1 cellular context compared by ENCODE assay signal in genomic region chr11:506950-507726, GRCh38.
TF ChIP-seq lines count a peak whose summit lies in the region.

Gene RNH1 (minus strand): TSS chr11:507242. CDS start chr11:502162, 5,080 bp downstream.

TF ChIP-seq in K562, 482 proteins besides CTCF, POLR2A, EP300 and RAD21 (continued from another document and continues in another):
- TF ChIP-seq, protein P1, sequence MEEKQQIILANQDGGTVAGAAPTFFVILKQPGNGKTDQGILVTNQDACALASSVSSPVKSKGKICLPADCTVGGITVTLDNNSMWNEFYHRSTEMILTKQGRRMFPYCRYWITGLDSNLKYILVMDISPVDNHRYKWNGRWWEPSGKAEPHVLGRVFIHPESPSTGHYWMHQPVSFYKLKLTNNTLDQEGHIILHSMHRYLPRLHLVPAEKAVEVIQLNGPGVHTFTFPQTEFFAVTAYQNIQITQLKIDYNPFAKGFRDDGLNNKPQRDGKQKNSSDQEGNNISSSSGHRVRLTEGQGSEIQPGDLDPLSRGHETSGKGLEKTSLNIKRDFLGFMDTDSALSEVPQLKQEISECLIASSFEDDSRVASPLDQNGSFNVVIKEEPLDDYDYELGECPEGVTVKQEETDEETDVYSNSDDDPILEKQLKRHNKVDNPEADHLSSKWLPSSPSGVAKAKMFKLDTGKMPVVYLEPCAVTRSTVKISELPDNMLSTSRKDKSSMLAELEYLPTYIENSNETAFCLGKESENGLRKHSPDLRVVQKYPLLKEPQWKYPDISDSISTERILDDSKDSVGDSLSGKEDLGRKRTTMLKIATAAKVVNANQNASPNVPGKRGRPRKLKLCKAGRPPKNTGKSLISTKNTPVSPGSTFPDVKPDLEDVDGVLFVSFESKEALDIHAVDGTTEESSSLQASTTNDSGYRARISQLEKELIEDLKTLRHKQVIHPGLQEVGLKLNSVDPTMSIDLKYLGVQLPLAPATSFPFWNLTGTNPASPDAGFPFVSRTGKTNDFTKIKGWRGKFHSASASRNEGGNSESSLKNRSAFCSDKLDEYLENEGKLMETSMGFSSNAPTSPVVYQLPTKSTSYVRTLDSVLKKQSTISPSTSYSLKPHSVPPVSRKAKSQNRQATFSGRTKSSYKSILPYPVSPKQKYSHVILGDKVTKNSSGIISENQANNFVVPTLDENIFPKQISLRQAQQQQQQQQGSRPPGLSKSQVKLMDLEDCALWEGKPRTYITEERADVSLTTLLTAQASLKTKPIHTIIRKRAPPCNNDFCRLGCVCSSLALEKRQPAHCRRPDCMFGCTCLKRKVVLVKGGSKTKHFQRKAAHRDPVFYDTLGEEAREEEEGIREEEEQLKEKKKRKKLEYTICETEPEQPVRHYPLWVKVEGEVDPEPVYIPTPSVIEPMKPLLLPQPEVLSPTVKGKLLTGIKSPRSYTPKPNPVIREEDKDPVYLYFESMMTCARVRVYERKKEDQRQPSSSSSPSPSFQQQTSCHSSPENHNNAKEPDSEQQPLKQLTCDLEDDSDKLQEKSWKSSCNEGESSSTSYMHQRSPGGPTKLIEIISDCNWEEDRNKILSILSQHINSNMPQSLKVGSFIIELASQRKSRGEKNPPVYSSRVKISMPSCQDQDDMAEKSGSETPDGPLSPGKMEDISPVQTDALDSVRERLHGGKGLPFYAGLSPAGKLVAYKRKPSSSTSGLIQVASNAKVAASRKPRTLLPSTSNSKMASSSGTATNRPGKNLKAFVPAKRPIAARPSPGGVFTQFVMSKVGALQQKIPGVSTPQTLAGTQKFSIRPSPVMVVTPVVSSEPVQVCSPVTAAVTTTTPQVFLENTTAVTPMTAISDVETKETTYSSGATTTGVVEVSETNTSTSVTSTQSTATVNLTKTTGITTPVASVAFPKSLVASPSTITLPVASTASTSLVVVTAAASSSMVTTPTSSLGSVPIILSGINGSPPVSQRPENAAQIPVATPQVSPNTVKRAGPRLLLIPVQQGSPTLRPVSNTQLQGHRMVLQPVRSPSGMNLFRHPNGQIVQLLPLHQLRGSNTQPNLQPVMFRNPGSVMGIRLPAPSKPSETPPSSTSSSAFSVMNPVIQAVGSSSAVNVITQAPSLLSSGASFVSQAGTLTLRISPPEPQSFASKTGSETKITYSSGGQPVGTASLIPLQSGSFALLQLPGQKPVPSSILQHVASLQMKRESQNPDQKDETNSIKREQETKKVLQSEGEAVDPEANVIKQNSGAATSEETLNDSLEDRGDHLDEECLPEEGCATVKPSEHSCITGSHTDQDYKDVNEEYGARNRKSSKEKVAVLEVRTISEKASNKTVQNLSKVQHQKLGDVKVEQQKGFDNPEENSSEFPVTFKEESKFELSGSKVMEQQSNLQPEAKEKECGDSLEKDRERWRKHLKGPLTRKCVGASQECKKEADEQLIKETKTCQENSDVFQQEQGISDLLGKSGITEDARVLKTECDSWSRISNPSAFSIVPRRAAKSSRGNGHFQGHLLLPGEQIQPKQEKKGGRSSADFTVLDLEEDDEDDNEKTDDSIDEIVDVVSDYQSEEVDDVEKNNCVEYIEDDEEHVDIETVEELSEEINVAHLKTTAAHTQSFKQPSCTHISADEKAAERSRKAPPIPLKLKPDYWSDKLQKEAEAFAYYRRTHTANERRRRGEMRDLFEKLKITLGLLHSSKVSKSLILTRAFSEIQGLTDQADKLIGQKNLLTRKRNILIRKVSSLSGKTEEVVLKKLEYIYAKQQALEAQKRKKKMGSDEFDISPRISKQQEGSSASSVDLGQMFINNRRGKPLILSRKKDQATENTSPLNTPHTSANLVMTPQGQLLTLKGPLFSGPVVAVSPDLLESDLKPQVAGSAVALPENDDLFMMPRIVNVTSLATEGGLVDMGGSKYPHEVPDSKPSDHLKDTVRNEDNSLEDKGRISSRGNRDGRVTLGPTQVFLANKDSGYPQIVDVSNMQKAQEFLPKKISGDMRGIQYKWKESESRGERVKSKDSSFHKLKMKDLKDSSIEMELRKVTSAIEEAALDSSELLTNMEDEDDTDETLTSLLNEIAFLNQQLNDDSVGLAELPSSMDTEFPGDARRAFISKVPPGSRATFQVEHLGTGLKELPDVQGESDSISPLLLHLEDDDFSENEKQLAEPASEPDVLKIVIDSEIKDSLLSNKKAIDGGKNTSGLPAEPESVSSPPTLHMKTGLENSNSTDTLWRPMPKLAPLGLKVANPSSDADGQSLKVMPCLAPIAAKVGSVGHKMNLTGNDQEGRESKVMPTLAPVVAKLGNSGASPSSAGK (IDR thresholded peaks at IDR 0.05), result peak; percentile 72
- TF ChIP-seq LARP7 (IDR thresholded peaks at IDR 0.05) (no peak), NEUROD1 (IDR thresholded peaks at IDR 0.05; ENCODE audit: borderline replicate concordance, low read depth, low read length, partially characterized antibody) (peak; percentile 4), SIN3A (IDR thresholded peaks at IDR 0.05; ENCODE audit: borderline replicate concordance in 2 of 2, control insufficient read depth in 1 of 2, low read depth in 2 of 2, low read length in 2 of 2) (peak; percentile 37 to 56; a peak in 1 of 4 replicates), HMGXB4 (CRISPR knock-in tag; IDR thresholded peaks at IDR 0.05) (0 out of 2 replicates have a peak, but pooled peaks have one; percentile 53), MYC (IDR thresholded peaks at IDR 0.05; ENCODE audit: low read depth, low read length) (peak; percentile 73; the same call in 1 of the 2 replicates), MYC (CRISPR knock-in tag; IDR thresholded peaks at IDR 0.05; ENCODE audit: borderline replicate concordance, low read depth) (no peak), NFXL1 (CRISPR knock-in tag; IDR thresholded peaks at IDR 0.05) (no peak), MCM3 (IDR thresholded peaks at IDR 0.05) (no peak), PHF20 (IDR thresholded peaks at IDR 0.05; ENCODE audit: partially characterized antibody) (peak; percentile 10), TAF9B (IDR thresholded peaks at IDR 0.05; ENCODE audit: partially characterized antibody) (no peak), RBFOX2 (IDR thresholded peaks at IDR 0.05; ENCODE audit: low read depth, low read length) (peak; percentile 77), TEAD1 (CRISPR knock-in tag; IDR thresholded peaks at IDR 0.05) (peak in 1 of 2 experiments; percentile 19; a peak in 1 of 4 replicates), NCOA1 (IDR thresholded peaks at IDR 0.05; ENCODE audit: low read depth) (no peak), ZNF174 (CRISPR knock-in tag; IDR thresholded peaks at IDR 0.05) (no peak), MBD2 (IDR thresholded peaks at IDR 0.05; ENCODE audit: borderline replicate concordance, low read depth) (peak; percentile 67; the same call in 1 of the 2 replicates), MTA3 (IDR thresholded peaks at IDR 0.05; ENCODE audit: borderline replicate concordance) (no peak), KDM2B (CRISPR knock-in tag; IDR thresholded peaks at IDR 0.05) (peak; percentile 60; the same call in 1 of the 2 replicates), TGIF2 (CRISPR knock-in tag; IDR thresholded peaks at IDR 0.05) (0 out of 2 replicates have a peak, but pooled peaks have one; percentile 48), RNF2 (IDR thresholded peaks at IDR 0.05) (0 out of 2 replicates have a peak, but pooled peaks have one; percentile 27), ZFX (CRISPR knock-in tag; IDR thresholded peaks at IDR 0.05) (peak; percentile 96), POLR2B (IDR thresholded peaks at IDR 0.05; ENCODE audit: low read depth, partially characterized antibody) (peak; percentile 53), FIP1L1 (IDR thresholded peaks at IDR 0.05; ENCODE audit: low read depth, low read length, poor library complexity, severe bottlenecking) (peak; percentile 72), ZNF436 (CRISPR knock-in tag; IDR thresholded peaks at IDR 0.05) (0 out of 2 replicates have a peak, but pooled peaks have one; percentile 35), ZBTB7A (IDR thresholded peaks at IDR 0.05; ENCODE audit: borderline replicate concordance, control insufficient read depth, low read depth, low read length) (peak; percentile 59), HMGN3 (IDR thresholded peaks at IDR 0.05; ENCODE audit: borderline replicate concordance, extremely low read depth, insufficient read length, low read depth, low read length) (peak; percentile 7), POLR2AphosphoS5 (IDR thresholded peaks at IDR 0.05; ENCODE audit: control insufficient read depth, insufficient read depth, low read depth, low read length) (peak; percentile 46), POLR2G (IDR thresholded peaks at IDR 0.05; ENCODE audit: low read depth, low read length) (peak; percentile 79), DACH1 (IDR thresholded peaks at IDR 0.05; ENCODE audit: partially characterized antibody) (peak; percentile 1), TAF1 (IDR thresholded peaks at IDR 0.05; ENCODE audit: control insufficient read depth, extremely low read depth, insufficient read depth, low read length, severe bottlenecking) (peak; percentile 18), ZNF583 (CRISPR knock-in tag; IDR thresholded peaks at IDR 0.05) (peak; percentile 41; the same call in 1 of the 2 replicates), TAF15 (IDR thresholded peaks at IDR 0.05; ENCODE audit: low read depth, low read length) (no peak), CCNT2 (IDR thresholded peaks at IDR 0.05; ENCODE audit: borderline replicate concordance, extremely low read depth, insufficient read length, low read depth, low read length) (peak; percentile 43), E2F6 (IDR thresholded peaks at IDR 0.05; ENCODE audit: borderline replicate concordance in 1 of 2, extremely low read depth in 1 of 2, insufficient read depth in 1 of 2, insufficient read length in 1 of 2, low read depth in 1 of 2, low read length in 1 of 2, poor library complexity in 1 of 2, severe bottlenecking in 1 of 2) (peak; percentile 8 to 84), SUPT5H (IDR thresholded peaks at IDR 0.05) (peak; percentile 81), HSF4 (CRISPR knock-in tag; IDR thresholded peaks at IDR 0.05; ENCODE audit: borderline replicate concordance) (no peak), JUN (IDR thresholded peaks at IDR 0.05; ENCODE audit: borderline replicate concordance, low read depth, low read length) (no peak), JUN (CRISPR knock-in tag; IDR thresholded peaks at IDR 0.05; ENCODE audit: borderline replicate concordance) (peak; percentile 31; the same call in 1 of the 2 replicates), SMAD4 (CRISPR knock-in tag; conservative IDR thresholded peaks at IDR 0.05) (peak; percentile 28)
- TF ChIP-seq, protein P2, sequence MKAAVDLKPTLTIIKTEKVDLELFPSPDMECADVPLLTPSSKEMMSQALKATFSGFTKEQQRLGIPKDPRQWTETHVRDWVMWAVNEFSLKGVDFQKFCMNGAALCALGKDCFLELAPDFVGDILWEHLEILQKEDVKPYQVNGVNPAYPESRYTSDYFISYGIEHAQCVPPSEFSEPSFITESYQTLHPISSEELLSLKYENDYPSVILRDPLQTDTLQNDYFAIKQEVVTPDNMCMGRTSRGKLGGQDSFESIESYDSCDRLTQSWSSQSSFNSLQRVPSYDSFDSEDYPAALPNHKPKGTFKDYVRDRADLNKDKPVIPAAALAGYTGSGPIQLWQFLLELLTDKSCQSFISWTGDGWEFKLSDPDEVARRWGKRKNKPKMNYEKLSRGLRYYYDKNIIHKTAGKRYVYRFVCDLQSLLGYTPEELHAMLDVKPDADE (conservative IDR thresholded peaks at IDR 0.05; ENCODE audit: control insufficient read depth, low read depth, low read length), result 0 out of 2 replicates have a peak, but pooled peaks have one; percentile 30
- TF ChIP-seq, protein P3, sequence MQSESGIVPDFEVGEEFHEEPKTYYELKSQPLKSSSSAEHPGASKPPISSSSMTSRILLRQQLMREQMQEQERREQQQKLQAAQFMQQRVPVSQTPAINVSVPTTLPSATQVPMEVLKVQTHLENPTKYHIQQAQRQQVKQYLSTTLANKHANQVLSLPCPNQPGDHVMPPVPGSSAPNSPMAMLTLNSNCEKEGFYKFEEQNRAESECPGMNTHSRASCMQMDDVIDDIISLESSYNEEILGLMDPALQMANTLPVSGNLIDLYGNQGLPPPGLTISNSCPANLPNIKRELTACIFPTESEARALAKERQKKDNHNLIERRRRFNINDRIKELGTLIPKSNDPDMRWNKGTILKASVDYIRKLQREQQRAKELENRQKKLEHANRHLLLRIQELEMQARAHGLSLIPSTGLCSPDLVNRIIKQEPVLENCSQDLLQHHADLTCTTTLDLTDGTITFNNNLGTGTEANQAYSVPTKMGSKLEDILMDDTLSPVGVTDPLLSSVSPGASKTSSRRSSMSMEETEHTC (IDR thresholded peaks at IDR 0.05), result 0 out of 2 replicates have a peak, but pooled peaks have one; percentile 5
- TF ChIP-seq, protein P4, sequence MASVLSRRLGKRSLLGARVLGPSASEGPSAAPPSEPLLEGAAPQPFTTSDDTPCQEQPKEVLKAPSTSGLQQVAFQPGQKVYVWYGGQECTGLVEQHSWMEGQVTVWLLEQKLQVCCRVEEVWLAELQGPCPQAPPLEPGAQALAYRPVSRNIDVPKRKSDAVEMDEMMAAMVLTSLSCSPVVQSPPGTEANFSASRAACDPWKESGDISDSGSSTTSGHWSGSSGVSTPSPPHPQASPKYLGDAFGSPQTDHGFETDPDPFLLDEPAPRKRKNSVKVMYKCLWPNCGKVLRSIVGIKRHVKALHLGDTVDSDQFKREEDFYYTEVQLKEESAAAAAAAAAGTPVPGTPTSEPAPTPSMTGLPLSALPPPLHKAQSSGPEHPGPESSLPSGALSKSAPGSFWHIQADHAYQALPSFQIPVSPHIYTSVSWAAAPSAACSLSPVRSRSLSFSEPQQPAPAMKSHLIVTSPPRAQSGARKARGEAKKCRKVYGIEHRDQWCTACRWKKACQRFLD (CRISPR knock-in tag; IDR thresholded peaks at IDR 0.05), result peak; percentile 17
- TF ChIP-seq, protein P5, sequence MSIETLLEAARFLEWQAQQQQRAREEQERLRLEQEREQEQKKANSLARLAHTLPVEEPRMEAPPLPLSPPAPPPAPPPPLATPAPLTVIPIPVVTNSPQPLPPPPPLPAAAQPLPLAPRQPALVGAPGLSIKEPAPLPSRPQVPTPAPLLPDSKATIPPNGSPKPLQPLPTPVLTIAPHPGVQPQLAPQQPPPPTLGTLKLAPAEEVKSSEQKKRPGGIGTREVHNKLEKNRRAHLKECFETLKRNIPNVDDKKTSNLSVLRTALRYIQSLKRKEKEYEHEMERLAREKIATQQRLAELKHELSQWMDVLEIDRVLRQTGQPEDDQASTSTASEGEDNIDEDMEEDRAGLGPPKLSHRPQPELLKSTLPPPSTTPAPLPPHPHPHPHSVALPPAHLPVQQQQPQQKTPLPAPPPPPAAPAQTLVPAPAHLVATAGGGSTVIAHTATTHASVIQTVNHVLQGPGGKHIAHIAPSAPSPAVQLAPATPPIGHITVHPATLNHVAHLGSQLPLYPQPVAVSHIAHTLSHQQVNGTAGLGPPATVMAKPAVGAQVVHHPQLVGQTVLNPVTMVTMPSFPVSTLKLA (conservative IDR thresholded peaks at IDR 0.05), result peak; percentile 12 to 20
